7 cellular contexts compared by ENCODE assay signal in the genomic region with DNA sequence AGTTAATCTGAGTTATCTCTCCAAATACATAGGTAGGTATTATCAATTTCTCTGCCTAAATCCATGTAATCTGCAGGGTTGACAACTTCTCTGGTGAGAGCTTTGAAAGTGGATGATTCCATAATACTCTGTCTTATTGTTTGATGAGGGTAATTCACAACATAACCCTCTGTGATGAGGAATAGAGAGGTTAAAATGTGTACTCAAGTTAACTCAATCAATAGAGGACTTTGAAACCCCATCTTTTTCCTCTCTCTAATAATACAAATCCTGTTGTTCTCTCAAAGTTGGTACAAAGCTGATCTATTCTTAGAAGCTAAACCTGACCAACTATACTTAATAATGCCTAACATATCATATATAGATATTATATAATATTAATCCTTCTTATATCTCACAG.
"Had no signal": no experiment of that assay in that cellular context is flagged by ENCODE, and none has a peak within 500 bp of the region (broad histone marks: within the 10 kb centered on the region; RNA-seq: fewer than 3 reads in every experiment).

No MANE protein-coding gene starts in this region.

- FAIRE-seq: HTR-8/SVneo, K562 had no signal

- ATAC-seq: K562 had no signal

- H3K4me3 ChIP-seq: K562 had no signal

- H3K4me2 ChIP-seq: KMS-11 had no signal

- DNase-seq: IMR-90, KBM-7, KG1 had no signal

- H3K27ac ChIP-seq: HL-60, KMS-11 had no signal

- H3K9ac ChIP-seq: KMS-11 had no signal
